28 cellular contexts compared by ENCODE assay signal in genomic region chr10:74337330-74338016, GRCh38.
DNase-seq lines count a peak whose midpoint lies in the region; ATAC-seq and TF ChIP-seq lines count a peak whose summit lies in the region.
"Had no signal": no experiment of that assay in that cellular context is flagged by ENCODE, and none has a peak within 500 bp of the region (broad histone marks: within the 10 kb centered on the region; RNA-seq: fewer than 3 reads in every experiment).

No MANE protein-coding gene starts in this region.

- no peak overlapping the region for H2AFZ ChIP-seq in IMR-90 (replicated peaks; ENCODE audit: low read length, poor library complexity)

- H2AK9ac ChIP-seq in IMR-90 (replicated peaks; ENCODE audit: low read depth, low read length, poor library complexity), result no peak overlapping the region

- no peak for TF ChIP-seq CTCF in IMR-90 (conservative IDR thresholded peaks at IDR 0.05; ENCODE audit: low read depth, low read length)

- intact Hi-C loops in IMR-90 (cut with micrococcal nuclease), result no loop called here

- H3K79me1 ChIP-seq in IMR-90 (ENCODE audit: low read depth in 1 of 2, low read length in 2 of 2), result peaks cover 9 to 20% of the 10 kb centered on the region in 2 experiments; a peak in 3 of 4 replicates

- WGBS in IMR-90 (ENCODE audit: extremely low coverage in 2 of 2, insufficient read length in 1 of 2), 2 experiments, result 96% methylated on average over 5 of the region's 8 CpGs; no CpG with 5 or more reads in 1 of the 2 experiments

- H2BK15ac ChIP-seq in IMR-90 (ENCODE audit: low read depth, low read length), result no peak overlapping the region

- no peak overlapping the region for H3K4me2 ChIP-seq in IMR-90 (ENCODE audit: low read depth, low read length)

- no peak overlapping the region for H3K27ac ChIP-seq in IMR-90 (ENCODE audit: insufficient read depth, low read length)
- H3K27ac ChIP-seq: psoas muscle, stomach, tibial nerve had no signal

- ATAC-seq in IMR-90 (ENCODE audit: low read depth) (0 out of 2 replicates have a peak, but pooled peaks have one; percentile 32), HG02870 (IDR thresholded peaks at IDR 0.05; ENCODE audit: unreplicated experiment) (no peak), GM21825 (IDR thresholded peaks at IDR 0.05; ENCODE audit: unreplicated experiment) (no peak)
- ATAC-seq: activated CD8-positive, alpha-beta T cell treated with anti-CD3 and anti-CD28 coated beads for 36 hours; left colon; psoas muscle had no signal

- no peaks in the 10 kb centered on the region for H3K9me1 ChIP-seq in IMR-90 (ENCODE audit: insufficient read depth, low read length)

- no TSS peak for BruUV-seq in IMR-90 (replicated peaks; lab: Mats Ljungman, UMichigan)

- no peaks in the 10 kb centered on the region for H3K36me3 ChIP-seq in IMR-90 (ENCODE audit: control insufficient read depth, insufficient read depth, low read length)
- H3K36me3 ChIP-seq: BE2C, stomach had no signal

- H3K4ac ChIP-seq in IMR-90 (ENCODE audit: low read depth, low read length), result no peak overlapping the region

- H3K14ac ChIP-seq in IMR-90 (replicated peaks; ENCODE audit: low read depth, low read length), result no peak overlapping the region

- in situ Hi-C loops in IMR-90 (cut with MboI; ENCODE audit: low sequenced_read_pairs), result no loop called here

- peak; percentile 62 for DNase-seq in EH (ENCODE audit: low read depth)
- no peak for DNase-seq in IMR-90
- DNase-seq in SW480 (ENCODE audit: low spot score), result peak; percentile 2
- DNase-seq in renal cortical epithelial cell (ENCODE audit: low read depth), result peak; percentile 13
- DNase-seq in NCI-H446 (lab: John Stamatoyannopoulos, UW), result no peak
- DNase-seq: activated CD4-positive, CD25-positive, alpha-beta regulatory T cell treated with anti-CD3 and anti-CD28 coated beads, Interleukin-2, amount 50 U/mL, for 72 hours; activated CD8-positive, alpha-beta T cell treated with anti-CD3 and anti-CD28 coated beads for 36 hours; activated gamma-delta T cell; activated T-cell treated with anti-CD3 and anti-CD28 coated beads for 4 hours; BE2C; COR-L47; DMS79; HCEC 1CT; Kasumi-1; left colon; mesendoderm; naive B cell; NCI-H1092; NCI-H187; NCI-H748 treated with DMSO at 0.1 percent for 48 hours; nucleus accumbens; psoas muscle; Right ventricle myocardium superior; stimulated activated CD8-positive, alpha-beta memory T cell treated with anti-CD3 and anti-CD28 coated beads, Interleukin-4, amount 100 ng/mL, for 48 hours; stomach had no signal

- no peak for TF ChIP-seq POLR2A in IMR-90 (IDR thresholded peaks at IDR 0.05; ENCODE audit: low read depth, low read length)

- H3K18ac ChIP-seq in IMR-90 (ENCODE audit: low read depth, low read length), result no peak overlapping the region

- no peak overlapping the region for H4K5ac ChIP-seq in IMR-90 (ENCODE audit: low read depth, low read length)

- H3K9ac ChIP-seq in IMR-90 (ENCODE audit: low read depth, low read length), result no peak overlapping the region

- H4K8ac ChIP-seq in IMR-90 (ENCODE audit: low read depth in 2 of 2, low read length in 2 of 2), result no peak overlapping the region

- dilution Hi-C loops in IMR-90 (cut with HindIII; ENCODE audit: low sequenced_read_pairs, unreplicated experiment), result no loop called here

- peak overlapping the region; percentile 50; the same call in 1 of the 2 replicates for H2AK5ac ChIP-seq in IMR-90 (ENCODE audit: low read depth, low read length)

- no peak overlapping the region for H3K56ac ChIP-seq in IMR-90 (ENCODE audit: extremely low read depth, insufficient read depth, low read length)

- peaks cover 2% of the 10 kb centered on the region; the same call in 1 of the 2 replicates for H3K4me1 ChIP-seq in IMR-90 (ENCODE audit: control insufficient read depth, insufficient read depth, low read length)
- H3K4me1 ChIP-seq: psoas muscle, stomach, tibial nerve had no signal

- H4K20me1 ChIP-seq in IMR-90 (ENCODE audit: insufficient read depth, low read length), result no peaks in the 10 kb centered on the region

- H2BK5ac ChIP-seq in IMR-90 (ENCODE audit: low read depth, low read length, poor library complexity, severe bottlenecking), result no peak overlapping the region

- no peak for TF ChIP-seq RAD21 in IMR-90 (IDR thresholded peaks at IDR 0.05; ENCODE audit: low read length)

- H3K23ac ChIP-seq in IMR-90 (ENCODE audit: low read depth, low read length), result no peak overlapping the region

- H2BK20ac ChIP-seq in IMR-90 (ENCODE audit: low read depth, low read length), result no peak overlapping the region; the same call in 1 of the 2 replicates

- CTCF ChIA-PET in IMR-90 (lab: Yijun Ruan, JAX), result no interaction called here

- H4K91ac ChIP-seq in IMR-90 (ENCODE audit: insufficient read depth, low read depth, low read length), result no peak overlapping the region

- no peaks in the 10 kb centered on the region for H3K27me3 ChIP-seq in IMR-90 (ENCODE audit: control insufficient read depth, insufficient read depth, low read length)
- H3K27me3 ChIP-seq: BE2C, stomach, tibial nerve had no signal

- no peak overlapping the region for H3K4me3 ChIP-seq in IMR-90 (ENCODE audit: insufficient read depth, low read depth, low read length)
- H3K4me3 ChIP-seq: psoas muscle, stomach, tibial nerve had no signal

- peaks cover 5% of the 10 kb centered on the region; the same call in 1 of the 2 replicates for H3K9me3 ChIP-seq in IMR-90 (ENCODE audit: control insufficient read depth, insufficient read depth, low read length)
- H3K9me3 ChIP-seq: BE2C, psoas muscle, stomach had no signal

- H2BK120ac ChIP-seq in IMR-90 (ENCODE audit: low read depth, low read length), result no peak overlapping the region

- POLR2A ChIA-PET in IMR-90 (lab: Charles Lee; ENCODE audit: unreplicated experiment), result interaction anchor here (0.7 kb wide), 1 partner anchor 12 kb away, joined by 11 read pairs; no protein-coding TSS in a partner anchor

TF ChIP-seq in IMR-90, 13 proteins besides CTCF, POLR2A, EP300 and RAD21:
- TF ChIP-seq MXI1 (IDR thresholded peaks at IDR 0.05; ENCODE audit: borderline replicate concordance, low read depth, low read length) (no peak), CEBPB (IDR thresholded peaks at IDR 0.05; ENCODE audit: low read depth, low read length) (peak; percentile 22; the same call in 1 of the 2 replicates)
TF ChIP-seq in IMR-90: peak in this region for 1.

Comparison
In these comparisons a context has a peak if more than half of its experiments do, and no peak if none do; other contexts are left out.
1. DNase-seq: peak in EH (single experiment), SW480 (single experiment) and renal cortical epithelial cell (single experiment); none in IMR-90 (single experiment) and NCI-H446 (0 of 2).